9 cellular contexts compared by ENCODE assay signal in the genomic region with DNA sequence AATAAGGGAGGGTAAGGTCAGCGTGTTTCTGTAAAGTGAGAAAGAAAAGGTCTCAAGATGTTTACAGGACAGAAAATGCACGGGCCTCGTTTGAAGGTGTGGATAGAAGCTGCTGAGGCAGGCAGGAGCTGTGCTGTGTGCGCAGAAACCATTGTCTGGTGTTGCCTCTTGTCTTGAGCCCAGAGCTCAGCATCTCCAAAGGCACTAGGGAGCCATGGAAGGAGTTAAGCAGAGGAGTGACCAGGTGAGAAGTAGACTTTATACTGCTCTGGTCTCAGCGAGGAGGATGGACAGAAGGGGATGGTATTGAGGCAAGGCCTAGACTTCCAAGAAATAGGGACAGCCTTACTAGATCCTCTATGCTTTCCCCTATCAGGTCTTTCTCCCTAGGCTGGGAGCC. TPM values are rescaled to one million over a fixed set of nuclear protein-coding genes. Genes with fewer than 3 reads are reported as not detected.
DNase-seq lines count a peak whose midpoint lies in the region; ATAC-seq, FAIRE-seq and TF ChIP-seq lines count a peak whose summit lies in the region.
"Had no signal": no experiment of that assay in that cellular context is flagged by ENCODE, and none has a peak within 500 bp of the region (broad histone marks: within the 10 kb centered on the region; RNA-seq: fewer than 3 reads in every experiment).

No MANE protein-coding gene starts in this region.

- no peaks in the 10 kb centered on the region for H3K27me3 Mint-ChIP-seq in activated naive CD8-positive, alpha-beta T cell treated with anti-CD3 and anti-CD28 coated beads for 36 hours

- dilution Hi-C loops in IMR-90 (cut with HindIII; ENCODE audit: low sequenced_read_pairs, unreplicated experiment): no loop called here

- peak overlapping the region; percentile 49 for H2AK9ac ChIP-seq in IMR-90 (replicated peaks; ENCODE audit: low read depth, low read length, poor library complexity)

- peak overlapping the region; percentile 90 for H2AFZ ChIP-seq in IMR-90 (replicated peaks; ENCODE audit: low read length, poor library complexity)

- H3K4me1 Mint-ChIP-seq in activated naive CD8-positive, alpha-beta T cell treated with anti-CD3 and anti-CD28 coated beads for 36 hours: peaks cover 5% of the 10 kb centered on the region
- peaks cover 13% of the 10 kb centered on the region for H3K4me1 Mint-ChIP-seq in stimulated activated effector memory CD8-positive, alpha-beta T cell treated with anti-CD3 and anti-CD28 coated beads, Interleukin-12 subunit alpha, Interleukin-12 subunit beta, amount 100 ng/mL, for 72 hours

- H4K20me1 ChIP-seq in IMR-90 (ENCODE audit: insufficient read depth, low read length): no peaks in the 10 kb centered on the region

- no peaks in the 10 kb centered on the region for H3K36me3 Mint-ChIP-seq in activated naive CD8-positive, alpha-beta T cell treated with anti-CD3 and anti-CD28 coated beads for 36 hours
- no peaks in the 10 kb centered on the region for H3K36me3 Mint-ChIP-seq in stimulated activated effector memory CD8-positive, alpha-beta T cell treated with anti-CD3 and anti-CD28 coated beads, Interleukin-12 subunit alpha, Interleukin-12 subunit beta, amount 100 ng/mL, for 72 hours

- H3K27ac ChIP-seq in IMR-90 (ENCODE audit: insufficient read depth, low read length): no peak overlapping the region

- H3K9me3 ChIP-seq in IMR-90 (ENCODE audit: control insufficient read depth, insufficient read depth, low read length): no peaks in the 10 kb centered on the region
- no peaks in the 10 kb centered on the region for H3K9me3 ChIP-seq in MG63

- no peak; the same call in 1 of the 2 replicates for ATAC-seq in IMR-90 (ENCODE audit: low read depth)
- ATAC-seq in stimulated activated effector memory CD8-positive, alpha-beta T cell treated with anti-CD3 and anti-CD28 coated beads, Interleukin-12 subunit alpha, Interleukin-12 subunit beta, amount 100 ng/mL, for 72 hours: no peak

- peaks cover 2% of the 10 kb centered on the region; the same call in 1 of the 2 replicates for H3K4me1 ChIP-seq in IMR-90 (ENCODE audit: control insufficient read depth, insufficient read depth, low read length)

- no peak overlapping the region for H3K56ac ChIP-seq in IMR-90 (ENCODE audit: extremely low read depth, insufficient read depth, low read length)

- no peak overlapping the region for H3K18ac ChIP-seq in IMR-90 (ENCODE audit: low read depth, low read length)

- no peak for TF ChIP-seq CTCF in IMR-90 (conservative IDR thresholded peaks at IDR 0.05; ENCODE audit: low read depth, low read length)
- TF ChIP-seq CTCF in kidney epithelial cell (IDR thresholded peaks at IDR 0.05; ENCODE audit: insufficient read depth, low read length, poor library complexity, severe bottlenecking): no peak

- no peak overlapping the region for H2BK20ac ChIP-seq in IMR-90 (ENCODE audit: low read depth, low read length)

- no peak overlapping the region; the same call in 1 of the 2 replicates for H3K14ac ChIP-seq in IMR-90 (replicated peaks; ENCODE audit: low read depth, low read length)

- H3K4ac ChIP-seq in IMR-90 (ENCODE audit: low read depth, low read length): no peak overlapping the region

- no peak overlapping the region for H3K4me3 ChIP-seq in IMR-90 (ENCODE audit: insufficient read depth, low read depth, low read length)
- peak overlapping the region; percentile 50 for H3K4me3 ChIP-seq in kidney epithelial cell (ENCODE audit: low read depth, low read length)
- no peak overlapping the region; the same call in 1 of the 2 replicates for H3K4me3 ChIP-seq in MG63

- FAIRE-seq in GM12892 (lab: Jason Lieb, UNC): no peak

- peak overlapping the region; percentile 24; the same call in 1 of the 2 replicates for H3K9ac ChIP-seq in IMR-90 (ENCODE audit: low read depth, low read length)

- TF ChIP-seq RAD21 in IMR-90 (IDR thresholded peaks at IDR 0.05; ENCODE audit: low read length): no peak

- H4K8ac ChIP-seq in IMR-90 (ENCODE audit: low read depth in 2 of 2, low read length in 2 of 2): peak overlapping the region in 1 of 2 experiments; percentile 27; a peak in 1 of 4 replicates

- 96% methylated on average over 3 of the region's 5 CpGs; no CpG with 5 or more reads in 1 of the 2 experiments for WGBS in IMR-90 (ENCODE audit: extremely low coverage in 2 of 2, insufficient read length in 1 of 2), 2 experiments

- no peaks in the 10 kb centered on the region for H3K9me1 ChIP-seq in IMR-90 (ENCODE audit: insufficient read depth, low read length)

- H3K27me3 ChIP-seq in IMR-90 (ENCODE audit: control insufficient read depth, insufficient read depth, low read length): no peaks in the 10 kb centered on the region
- H3K27me3 ChIP-seq in kidney epithelial cell (ENCODE audit: control insufficient read depth, insufficient read depth, low read length): no peaks in the 10 kb centered on the region
- no peaks in the 10 kb centered on the region for H3K27me3 ChIP-seq in MG63

- TF ChIP-seq POLR2A in IMR-90 (IDR thresholded peaks at IDR 0.05; ENCODE audit: low read depth, low read length) (no peak), GM12892 (IDR thresholded peaks at IDR 0.05; ENCODE audit: low read depth, low read length) (no peak)

- no peaks in the 10 kb centered on the region; a peak in 1 of 4 replicates for H3K79me1 ChIP-seq in IMR-90 (ENCODE audit: low read depth in 1 of 2, low read length in 2 of 2)

- no peak overlapping the region for H2BK120ac ChIP-seq in IMR-90 (ENCODE audit: low read depth, low read length)

- DNase-seq in IMR-90: no peak
- no peak for DNase-seq in activated naive CD8-positive, alpha-beta T cell treated with anti-CD3 and anti-CD28 coated beads for 36 hours
- no peak for DNase-seq in kidney epithelial cell (ENCODE audit: low read depth)
- DNase-seq in stimulated activated effector memory CD8-positive, alpha-beta T cell treated with anti-CD3 and anti-CD28 coated beads, Interleukin-12 subunit alpha, Interleukin-12 subunit beta, amount 100 ng/mL, for 72 hours (ENCODE audit: low spot score in 2 of 2): no peak
- DNase-seq in GM12892 (ENCODE audit: insufficient read length): no peak
- no peak for DNase-seq in MG63
- no peak for DNase-seq in iPS-NIHi11 (ENCODE audit: low spot score)
- DNase-seq: NCI-H526 treated with DMSO at 0.1 percent for 48 hours had no signal

- H4K5ac ChIP-seq in IMR-90 (ENCODE audit: low read depth, low read length): no peak overlapping the region

- H3K36me3 ChIP-seq in IMR-90 (ENCODE audit: control insufficient read depth, insufficient read depth, low read length) (peaks cover 21% of the 10 kb centered on the region; the same call in 1 of the 2 replicates), kidney epithelial cell (ENCODE audit: control insufficient read depth, insufficient read depth, low read length) (no peaks in the 10 kb centered on the region), MG63 (no peaks in the 10 kb centered on the region)

- in situ Hi-C loops in IMR-90 (cut with MboI; ENCODE audit: low sequenced_read_pairs): no loop called here

- no peak overlapping the region for H2BK5ac ChIP-seq in IMR-90 (ENCODE audit: low read depth, low read length, poor library complexity, severe bottlenecking)

- no peak overlapping the region for H2BK15ac ChIP-seq in IMR-90 (ENCODE audit: low read depth, low read length)

- no peak overlapping the region for H2AK5ac ChIP-seq in IMR-90 (ENCODE audit: low read depth, low read length)

- no peak overlapping the region for H3K23ac ChIP-seq in IMR-90 (ENCODE audit: low read depth, low read length)

- H4K91ac ChIP-seq in IMR-90 (ENCODE audit: insufficient read depth, low read depth, low read length): no peak overlapping the region

- CTCF ChIA-PET in IMR-90 (lab: Yijun Ruan, JAX): interaction anchor here (1.2 to 1.5 kb wide), 3 partner anchors 13 to 101 kb away, joined by 3 to 7 read pairs (median 6); a partner anchor contains a TSS

- H3K9me3 Mint-ChIP-seq in activated naive CD8-positive, alpha-beta T cell treated with anti-CD3 and anti-CD28 coated beads for 36 hours: no peaks in the 10 kb centered on the region
- H3K9me3 Mint-ChIP-seq in stimulated activated effector memory CD8-positive, alpha-beta T cell treated with anti-CD3 and anti-CD28 coated beads, Interleukin-12 subunit alpha, Interleukin-12 subunit beta, amount 100 ng/mL, for 72 hours: no peaks in the 10 kb centered on the region

- H3K4me2 ChIP-seq in IMR-90 (ENCODE audit: low read depth, low read length): peak overlapping the region; percentile 77; the same call in 1 of the 2 replicates

- no TSS peak for BruUV-seq in IMR-90 (replicated peaks; lab: Mats Ljungman, UMichigan)

- POLR2A ChIA-PET in IMR-90 (lab: Charles Lee; ENCODE audit: unreplicated experiment): no interaction called here

- intact Hi-C loops in IMR-90 (cut with micrococcal nuclease): no loop called here

- no peak overlapping the region for H3K27ac Mint-ChIP-seq in activated naive CD8-positive, alpha-beta T cell treated with anti-CD3 and anti-CD28 coated beads for 36 hours
- peak overlapping the region; percentile 33 for H3K27ac Mint-ChIP-seq in stimulated activated effector memory CD8-positive, alpha-beta T cell treated with anti-CD3 and anti-CD28 coated beads, Interleukin-12 subunit alpha, Interleukin-12 subunit beta, amount 100 ng/mL, for 72 hours

- H3K4me3 Mint-ChIP-seq in activated naive CD8-positive, alpha-beta T cell treated with anti-CD3 and anti-CD28 coated beads for 36 hours: peak overlapping the region; percentile 22
- peak overlapping the region; percentile 37 for H3K4me3 Mint-ChIP-seq in stimulated activated effector memory CD8-positive, alpha-beta T cell treated with anti-CD3 and anti-CD28 coated beads, Interleukin-12 subunit alpha, Interleukin-12 subunit beta, amount 100 ng/mL, for 72 hours

RNA-seq across cellular contexts. Expression of a gene that starts 13.0 kb away (rescaled TPM):
- 2.5 and 2.9 TPM in 2 replicates for total RNA-seq in IMR-90 (2012; rRNA removed)
- 4.9 and 5.7 TPM in 2 replicates for polyA plus RNA-seq in IMR-90 (2012; rRNA removed)
- polyA plus RNA-seq in IMR-90 (2012; cell fraction: cytosol; rRNA removed): 4.3 and 7.4 TPM in 2 replicates
- polyA plus RNA-seq in IMR-90 (2012; cell fraction: nucleus; rRNA removed; ENCODE audit: low replicate concordance): 11.5 and 21.5 TPM in 2 replicates
- 1 to 10 TPM; 2.4 to 2.6 TPM for total RNA-seq in activated naive CD8-positive, alpha-beta T cell treated with anti-CD3 and anti-CD28 coated beads for 36 hours
- total RNA-seq in kidney epithelial cell: 1.4 and 2.6 TPM in 2 replicates
- polyA plus RNA-seq in GM12892 (2012; ENCODE audit: missing spikeins): not detected
- 0.23 TPM in 1 of 2 replicates, not detected in the other for total RNA-seq in MG63 (2014; rRNA removed; shearing (Covaris generic); ENCODE audit: low replicate concordance)

RNA-seq across cellular contexts. Expression of a gene that starts 31.9 kb away (rescaled TPM):
- total RNA-seq in IMR-90 (2012; rRNA removed) (566 and 644 TPM in 2 replicates), kidney epithelial cell (1,891 and 3,423 TPM in 2 replicates)
- polyA plus RNA-seq in IMR-90 (2012; rRNA removed): 1,856 and 2,352 TPM in 2 replicates
- 1,242 and 1,359 TPM in 2 replicates for polyA plus RNA-seq in IMR-90 (2012; cell fraction: cytosol; rRNA removed)
- polyA plus RNA-seq in IMR-90 (2012; cell fraction: nucleus; rRNA removed; ENCODE audit: low replicate concordance): 275 and 638 TPM in 2 replicates
- 1,000 to 10,000 TPM; 2,700 to 2,702 TPM for total RNA-seq in activated naive CD8-positive, alpha-beta T cell treated with anti-CD3 and anti-CD28 coated beads for 36 hours
- polyA plus RNA-seq in GM12892 (2012; ENCODE audit: missing spikeins): 5,581 TPM
- total RNA-seq in MG63 (2014; rRNA removed; shearing (Covaris generic); ENCODE audit: low replicate concordance): 1,545 and 2,409 TPM in 2 replicates

RNA-seq across cellular contexts. Expression of a gene that starts 50.4 kb away (rescaled TPM):
- total RNA-seq in IMR-90 (2012; rRNA removed): not detected in 2 replicates
- 0.27 and 0.29 TPM in 2 replicates for polyA plus RNA-seq in IMR-90 (2012; rRNA removed)
- polyA plus RNA-seq in IMR-90 (2012; cell fraction: cytosol; rRNA removed): 0.14 and 0.24 TPM in 2 replicates
- 0.13 and 0.24 TPM in 2 replicates for polyA plus RNA-seq in IMR-90 (2012; cell fraction: nucleus; rRNA removed; ENCODE audit: low replicate concordance)
- total RNA-seq in activated naive CD8-positive, alpha-beta T cell treated with anti-CD3 and anti-CD28 coated beads for 36 hours: not detected
- total RNA-seq in kidney epithelial cell: 5.3 and 7.9 TPM in 2 replicates
- 0.66 TPM for polyA plus RNA-seq in GM12892 (2012; ENCODE audit: missing spikeins)
- total RNA-seq in MG63 (2014; rRNA removed; shearing (Covaris generic); ENCODE audit: low replicate concordance): not detected in 2 replicates
- total RNA-seq: mesenteric fat pad had no signal
